Comparison of ENCODE assay signal across 14 cellular contexts in the genomic region with DNA sequence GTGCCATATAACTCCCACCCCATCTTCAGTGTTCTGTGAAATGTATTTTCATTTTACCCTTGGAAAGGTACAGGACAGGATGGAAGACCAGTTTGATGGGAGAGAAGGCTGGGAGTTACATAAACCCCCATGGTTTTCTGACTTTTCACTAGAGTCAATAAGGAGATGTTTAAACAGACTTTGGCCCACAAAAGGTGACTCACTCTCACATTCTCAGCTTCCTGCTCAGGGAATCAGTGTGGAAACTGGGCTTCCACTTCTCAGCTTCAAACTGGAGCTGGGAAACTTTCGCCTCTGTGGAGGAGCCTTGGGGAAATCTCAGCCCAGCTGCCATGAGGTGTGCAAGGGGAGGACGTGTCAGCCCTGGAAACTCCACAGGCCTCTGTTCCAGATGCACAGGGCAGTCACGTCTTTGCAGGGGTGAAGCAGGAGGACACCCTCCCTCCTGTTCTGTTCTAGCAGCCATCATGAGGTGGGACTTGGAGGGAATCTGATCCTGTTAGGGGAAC.
A peak's percentile ranks its signal among the peaks of the same experiment; 100 is the strongest.
DNase-seq lines count a peak whose midpoint lies in the region; ATAC-seq and TF ChIP-seq lines count a peak whose summit lies in the region.
"Had no signal": no experiment of that assay in that cellular context is flagged by ENCODE, and none has a peak within 500 bp of the region (broad histone marks: within the 10 kb centered on the region; RNA-seq: fewer than 3 reads in every experiment).

No MANE protein-coding gene starts in this region.

- peaks cover 0 to 5% (median 0%) of the 10 kb centered on the region in 9 donors for H3K36me3 ChIP-seq in heart right ventricle
- H3K36me3 ChIP-seq: gastrocnemius medialis, lower lobe of right lung, prostate gland had no signal

- H3K27ac ChIP-seq in heart right ventricle = no peak overlapping the region
- H3K27ac ChIP-seq: gastrocnemius medialis, lower lobe of right lung, prostate gland had no signal

- in situ Hi-C loops in astrocyte of the cerebellum (cut with HindIII; ENCODE audit: low sequenced_read_pairs) = no loop called here

- TF ChIP-seq CTCF in astrocyte of the cerebellum (IDR thresholded peaks at IDR 0.05; ENCODE audit: low read depth, low read length, missing control alignments) (no peak), type B pancreatic cell (conservative IDR thresholded peaks at IDR 0.05) (no peak), heart right ventricle (IDR thresholded peaks at IDR 0.05) (no peak)

- peak; percentile 70 for DNase-seq in NCI-H82 (lab: John Stamatoyannopoulos, UW)
- DNase-seq in NCI-H82 treated with DMSO at 0.1 percent for 48 hours (lab: John Stamatoyannopoulos, UW; ENCODE audit: unreplicated experiment) = no peak
- DNase-seq in astrocyte of the cerebellum (ENCODE audit: low read depth) = peak; percentile 70
- DNase-seq in kidney tubule cell (ENCODE audit: low spot score) = peak; percentile 84
- no peak for DNase-seq in type B pancreatic cell (ENCODE audit: extremely low spot score, unreplicated experiment)
- no peak for DNase-seq in heart right ventricle
- no peak for DNase-seq in middle frontal gyrus (ENCODE audit: extremely low spot score, low spot score)
- DNase-seq: activated CD4-positive, alpha-beta T cell treated with anti-CD3 and anti-CD28 coated beads for 4 hours; activated gamma-delta T cell treated with Interleukin-2 at 50 U/mL for 16 hours; gastrocnemius medialis; lower lobe of right lung; NCI-H774 had no signal

- no peaks in the 10 kb centered on the region for H3K27me3 ChIP-seq in heart right ventricle
- H3K27me3 ChIP-seq: gastrocnemius medialis had no signal

- H3K4me1 ChIP-seq in heart right ventricle = peaks cover 0 to 17% (median 0%) of the 10 kb centered on the region in 9 donors
- H3K4me1 ChIP-seq: lower lobe of right lung, prostate gland had no signal

- peaks cover 46% of the 10 kb centered on the region for H3K27me3 Mint-ChIP-seq in type B pancreatic cell

- peaks cover 51% of the 10 kb centered on the region for H3K4me1 Mint-ChIP-seq in type B pancreatic cell (ENCODE audit: unreplicated experiment)

- 91 to 97% methylated on average over 3 of the region's 3 CpGs for WGBS in heart right ventricle, 2 donors

- H3K4me3 ChIP-seq in astrocyte of the cerebellum (ENCODE audit: low read depth, low read length) (no peak overlapping the region), heart right ventricle (no peak overlapping the region)
- H3K4me3 ChIP-seq: gastrocnemius medialis, lower lobe of right lung, prostate gland had no signal

- H3K27ac Mint-ChIP-seq in type B pancreatic cell = no peak overlapping the region

- H3K9me3 Mint-ChIP-seq in type B pancreatic cell = no peaks in the 10 kb centered on the region

- peak overlapping the region; percentile 20 for H3K4me3 Mint-ChIP-seq in type B pancreatic cell

- intact Hi-C loops in heart right ventricle (cut with DNase I) = no loop called here

- H3K9me3 ChIP-seq in heart right ventricle = no peaks in the 10 kb centered on the region
- H3K9me3 ChIP-seq: gastrocnemius medialis, lower lobe of right lung, prostate gland had no signal

- H3K36me3 Mint-ChIP-seq in type B pancreatic cell = peaks cover 26% of the 10 kb centered on the region

- ATAC-seq in GM19023 (IDR thresholded peaks at IDR 0.05; ENCODE audit: unreplicated experiment) (no peak), heart right ventricle (no peak)
- ATAC-seq: gastrocnemius medialis, lower lobe of right lung had no signal

Comparison
In these comparisons a context has a peak if more than half of its experiments do, and no peak if none do; other contexts are left out.
1. DNase-seq: peak in NCI-H82 (single experiment), astrocyte of the cerebellum (single experiment) and kidney tubule cell (single experiment); none in NCI-H82 treated with DMSO at 0.1 percent for 48 hours (single experiment), type B pancreatic cell (single experiment), heart right ventricle (0 of 2) and middle frontal gyrus (single experiment).